In genomic region chr5:146426853-146427618, GRCh38 we compare ENCODE assay signal across 8 cellular contexts. TPM values are rescaled to one million over a fixed set of nuclear protein-coding genes. Genes with fewer than 3 reads are reported as not detected.
DNase-seq lines count a peak whose midpoint lies in the region; TF ChIP-seq lines count a peak whose summit lies in the region.

No MANE protein-coding gene starts in this region.

- H3K36me3 ChIP-seq in osteoblast (ENCODE audit: insufficient read depth, low read length), result no peaks in the 10 kb centered on the region

- H3K27me3 ChIP-seq in osteoblast (ENCODE audit: insufficient read depth, low read length), result peaks cover 12% of the 10 kb centered on the region

- H3K4me3 ChIP-seq in fibroblast of the aortic adventitia (ENCODE audit: low read depth, low read length) (no peak overlapping the region), osteoblast (ENCODE audit: insufficient read depth, low read length) (no peak overlapping the region)

- DNase-seq in DMS79 treated with DMSO at 0.1 percent for 48 hours (lab: John Stamatoyannopoulos, UW) (peak; percentile 42), GM20000 (ENCODE audit: low spot score) (peak; percentile 60), M059J (ENCODE audit: low read depth) (peak; percentile 56), SKM-1 (lab: John Stamatoyannopoulos, UW; ENCODE audit: unreplicated experiment) (peak; percentile 45), fibroblast of the aortic adventitia (ENCODE audit: low read depth) (peak; percentile 70), osteoblast (ENCODE audit: insufficient read length, low spot score, missing footprints) (peak; percentile 86), NCI-H187 treated with DMSO at 0.1 percent for 48 hours (lab: John Stamatoyannopoulos, UW) (no peak), mesenteric fat pad (ENCODE audit: low spot score) (no peak)

- no peaks in the 10 kb centered on the region for H4K20me1 ChIP-seq in osteoblast (ENCODE audit: insufficient read depth, low read length)

- no peaks in the 10 kb centered on the region for H3K79me2 ChIP-seq in osteoblast (ENCODE audit: insufficient read depth, low read length)

- no peak overlapping the region for H3K27ac ChIP-seq in osteoblast (ENCODE audit: low read depth, low read length)

- peak; percentile 56 for TF ChIP-seq CTCF in GM20000 (IDR thresholded peaks at IDR 0.05; ENCODE audit: extremely low read depth, missing control alignments)
- peak; percentile 65 for TF ChIP-seq CTCF in fibroblast of the aortic adventitia (IDR thresholded peaks at IDR 0.05; ENCODE audit: insufficient read depth, low read length)
- TF ChIP-seq CTCF in osteoblast (IDR thresholded peaks at IDR 0.05; ENCODE audit: extremely low read depth, low read depth, low read length), result peak; percentile 70

- no peaks in the 10 kb centered on the region for H3K4me1 ChIP-seq in osteoblast (ENCODE audit: insufficient read depth, low read length)

- H3K4me2 ChIP-seq in osteoblast (ENCODE audit: insufficient read depth, low read length), result no peak overlapping the region

- H2AFZ ChIP-seq in osteoblast (ENCODE audit: low read length), result no peak overlapping the region

- no peaks in the 10 kb centered on the region for H3K9me3 ChIP-seq in osteoblast (ENCODE audit: low read depth, low read length)

RNA-seq across cellular contexts. Expression of gene TCERG1, which starts 20.1 kb away (rescaled TPM):
- 35.4 and 43.4 TPM in 2 replicates for total RNA-seq in M059J (2014; rRNA removed; shearing (Covaris generic))
- total RNA-seq in fibroblast of the aortic adventitia (ENCODE audit: low replicate concordance) (58.7 and 66.4 TPM in 2 replicates), osteoblast (42.0 and 43.6 TPM in 2 replicates), mesenteric fat pad (55.0 TPM)

Comparison
In these comparisons a context has a peak if more than half of its experiments do, and no peak if none do; other contexts are left out.
1. DNase-seq: peak in DMS79 treated with DMSO at 0.1 percent for 48 hours (single experiment), GM20000 (single experiment), M059J (single experiment), SKM-1 (single experiment), fibroblast of the aortic adventitia (single experiment) and osteoblast (single experiment); none in NCI-H187 treated with DMSO at 0.1 percent for 48 hours (single experiment) and mesenteric fat pad (single experiment).
2. Peak in every context shown above with its lines, with median percentiles within 50 percentile points of each other: CTCF ChIP-seq.